13 cellular contexts compared by ENCODE assay signal in the genomic region with DNA sequence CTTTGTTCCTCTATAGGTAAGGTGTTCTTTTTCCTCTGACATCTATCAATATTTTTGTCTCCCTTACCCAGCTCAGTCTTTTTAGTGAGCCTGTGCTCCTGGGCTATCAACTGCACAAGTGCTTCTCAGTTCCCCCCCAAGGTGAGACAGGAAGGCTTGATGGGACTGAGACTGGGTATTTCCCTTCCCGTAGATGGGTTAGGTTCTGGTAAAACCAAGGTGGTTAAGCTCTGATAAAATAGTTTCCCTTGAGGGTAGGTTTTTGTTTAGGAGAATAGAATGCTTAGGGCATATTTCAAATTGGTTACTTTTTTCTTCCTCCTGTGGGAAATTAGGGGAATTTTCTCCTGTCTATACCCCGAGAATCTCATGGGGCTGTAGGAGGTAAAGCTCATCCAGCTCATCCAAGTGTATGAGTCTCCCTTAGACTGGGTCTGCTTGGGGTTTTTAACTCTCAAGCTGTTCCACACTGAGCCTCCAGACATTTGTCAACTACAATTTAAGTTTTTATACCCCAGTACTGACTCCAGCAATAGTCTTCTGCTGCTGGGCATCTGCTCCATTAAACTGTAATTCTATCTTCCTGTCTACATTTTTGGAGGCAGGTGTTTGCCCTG. TPM values are rescaled to one million over a fixed set of nuclear protein-coding genes. Genes with fewer than 3 reads are reported as not detected.
DNase-seq lines count a peak whose midpoint lies in the region; ATAC-seq, FAIRE-seq and TF ChIP-seq lines count a peak whose summit lies in the region.
"Had no signal": no experiment of that assay in that cellular context is flagged by ENCODE, and none has a peak within 500 bp of the region (broad histone marks: within the 10 kb centered on the region; RNA-seq: fewer than 3 reads in every experiment).

No MANE protein-coding gene starts in this region.

- no peaks in the 10 kb centered on the region for H3K27me3 ChIP-seq in PC-9 (ENCODE audit: insufficient read depth, low read depth)
- H3K27me3 ChIP-seq: suprapubic skin had no signal

- H3K36me3 Mint-ChIP-seq in activated T-helper 17 cell treated with anti-CD3 and anti-CD28 coated beads, Interleukin-2, amount 50 U/mL, for 72 hours (ENCODE audit: low read depth), result peaks cover 61% of the 10 kb centered on the region

- H3K4me1 ChIP-seq in kidney (ENCODE audit: control insufficient read depth in 1 of 2, insufficient read depth in 1 of 2, low read depth in 1 of 2, low read length in 2 of 2) (no peaks in the 10 kb centered on the region), PC-9 (replicated peaks; ENCODE audit: insufficient read depth) (no peaks in the 10 kb centered on the region)

- peaks cover 47% of the 10 kb centered on the region for H3K79me2 ChIP-seq in PC-9 (ENCODE audit: low read depth)

- DNase-seq in GM18507 (ENCODE audit: extremely low spot score, insufficient read length, low read depth), result peak; percentile 11
- DNase-seq in kidney, result no peak
- no peak for DNase-seq in DMS153 treated with DMSO at 0.1 percent for 48 hours (lab: John Stamatoyannopoulos, UW; ENCODE audit: unreplicated experiment)
- DNase-seq in PC-9, result no peak
- DNase-seq in NCI-H345 (lab: John Stamatoyannopoulos, UW), result no peak
- DNase-seq: activated CD8-positive, alpha-beta memory T cell treated with anti-CD3 and anti-CD28 coated beads for 24 hours; HFFc6; NCI-H1048; stimulated activated CD4-positive, alpha-beta T cell treated with anti-CD3 and anti-CD28 coated beads, Interleukin-15, amount 100 ng/mL, for 24 hours had no signal

- no peak overlapping the region for H3K4me2 ChIP-seq in PC-9

- peak overlapping the region; percentile 69 for H3K27ac Mint-ChIP-seq in activated T-helper 17 cell treated with anti-CD3 and anti-CD28 coated beads, Interleukin-2, amount 50 U/mL, for 72 hours
- H3K27ac Mint-ChIP-seq: HFFc6 had no signal

- peaks cover 47% of the 10 kb centered on the region for H3K4me1 Mint-ChIP-seq in activated T-helper 17 cell treated with anti-CD3 and anti-CD28 coated beads, Interleukin-2, amount 50 U/mL, for 72 hours

- H3F3A ChIP-seq in PC-9 (ENCODE audit: insufficient read depth, low read depth), result peaks cover 10% of the 10 kb centered on the region; the same call in 1 of the 2 replicates

- H3K9ac ChIP-seq in kidney (ENCODE audit: low read length in 2 of 2), result no peak overlapping the region

- H2AFZ ChIP-seq in PC-9, result no peak overlapping the region

- FAIRE-seq in GM18507 (lab: Jason Lieb, UNC) (peak; percentile 92), kidney (lab: Jason Lieb, UNC) (no peak)

- TF ChIP-seq CTCF in kidney (IDR thresholded peaks at IDR 0.05; ENCODE audit: borderline replicate concordance, extremely low read depth, insufficient read depth) (no peak), PC-9 (conservative IDR thresholded peaks at IDR 0.05) (no peak)

- CTCF ChIA-PET in PC-9 (lab: Charles Lee), result no interaction called here

- peak; percentile 67 for ATAC-seq in GM19455 (IDR thresholded peaks at IDR 0.05; ENCODE audit: unreplicated experiment)
- ATAC-seq in HG02981 (IDR thresholded peaks at IDR 0.05; ENCODE audit: unreplicated experiment), result peak; percentile 76
- ATAC-seq in activated T-helper 17 cell treated with anti-CD3 and anti-CD28 coated beads, Interleukin-2, amount 50 U/mL, for 72 hours (replicated peaks), result peak; percentile 58

- H4K20me1 ChIP-seq in PC-9 (ENCODE audit: insufficient read depth), result peaks cover 26% of the 10 kb centered on the region; the same call in 1 of the 2 replicates

- peak overlapping the region; percentile 37 for H3K4me3 Mint-ChIP-seq in activated T-helper 17 cell treated with anti-CD3 and anti-CD28 coated beads, Interleukin-2, amount 50 U/mL, for 72 hours
- H3K4me3 Mint-ChIP-seq: HFFc6 had no signal

- H3K27ac ChIP-seq in kidney (ENCODE audit: low read depth in 2 of 2, low read length in 2 of 2) (no peak overlapping the region), PC-9 (no peak overlapping the region)
- H3K27ac ChIP-seq: suprapubic skin had no signal

- POLR2A ChIA-PET in PC-9 (lab: Charles Lee; ENCODE audit: unreplicated experiment), result interaction anchor here (0.6 kb wide), 1 partner anchor 37 kb away, joined by 5 read pairs; no protein-coding TSS in a partner anchor

- H3K9me3 Mint-ChIP-seq in activated T-helper 17 cell treated with anti-CD3 and anti-CD28 coated beads, Interleukin-2, amount 50 U/mL, for 72 hours, result no peaks in the 10 kb centered on the region
- H3K9me3 Mint-ChIP-seq: HFFc6 had no signal

- H3K36me3 ChIP-seq in kidney (ENCODE audit: control insufficient read depth in 1 of 2, insufficient read depth in 2 of 2, low read length in 2 of 2) (no peaks in the 10 kb centered on the region), PC-9 (ENCODE audit: low read depth) (no peaks in the 10 kb centered on the region; the same call in 1 of the 2 replicates)
- H3K36me3 ChIP-seq: suprapubic skin had no signal

- no TSS peak for BruUV-seq in PC-9 (replicated peaks; lab: Mats Ljungman, UMichigan)

- no peak overlapping the region for H3K4me3 ChIP-seq in kidney (ENCODE audit: low read length in 2 of 2)
- no peak overlapping the region for H3K4me3 ChIP-seq in PC-9
- H3K4me3 ChIP-seq: suprapubic skin had no signal

- H3K9me2 ChIP-seq in PC-9 (ENCODE audit: insufficient read depth), result no peaks in the 10 kb centered on the region

- no peaks in the 10 kb centered on the region for H3K27me3 Mint-ChIP-seq in activated T-helper 17 cell treated with anti-CD3 and anti-CD28 coated beads, Interleukin-2, amount 50 U/mL, for 72 hours

- no peaks in the 10 kb centered on the region for H3K9me3 ChIP-seq in kidney (ENCODE audit: control insufficient read depth in 1 of 2, low read length in 2 of 2)
- H3K9me3 ChIP-seq in PC-9 (ENCODE audit: insufficient read depth, low read depth), result no peaks in the 10 kb centered on the region
- H3K9me3 ChIP-seq: suprapubic skin had no signal

- intact Hi-C loops in kidney (cut with DNase I) (no loop called here), PC-9 (cut with micrococcal nuclease; ENCODE audit: unreplicated experiment) (loop anchor here (5.0 kb wide), 1 partner anchor 38 kb away; no protein-coding TSS in a partner anchor)

RNA-seq across cellular contexts. Expression of a gene that starts 44.9 kb away (rescaled TPM):
- 10 to 100 TPM; 77.8 to 78.4 TPM for total RNA-seq in activated T-helper 17 cell treated with anti-CD3 and anti-CD28 coated beads, Interleukin-2, amount 50 U/mL, for 72 hours
- total RNA-seq in kidney (40.0 TPM), PC-9 (2021) (50.2 and 54.3 TPM in 2 replicates)
- 16.7 TPM for polyA plus RNA-seq in kidney (ENCODE audit: insufficient read depth, low read depth, low replicate concordance)

RNA-seq across cellular contexts. Expression of a gene that starts 55.4 kb away (rescaled TPM):
- total RNA-seq in activated T-helper 17 cell treated with anti-CD3 and anti-CD28 coated beads, Interleukin-2, amount 50 U/mL, for 72 hours, result 1 to 10 TPM in 1 of 2 donors, under 1 TPM in 1; 0.99 to 1.5 TPM
- total RNA-seq in kidney, result 0.16 TPM
- polyA plus RNA-seq in kidney (ENCODE audit: insufficient read depth, low read depth, low replicate concordance), result 9.9 TPM
- 0.40 and 0.44 TPM in 2 replicates for total RNA-seq in PC-9 (2021)
